8 cellular contexts compared by ENCODE assay signal in genomic region chr2:241317391-241317790, GRCh38. TPM values are rescaled to one million over a fixed set of nuclear protein-coding genes. Genes with fewer than 3 reads are reported as not detected.
DNase-seq lines count a peak whose midpoint lies in the region; ATAC-seq and TF ChIP-seq lines count a peak whose summit lies in the region.

No MANE protein-coding gene starts in this region.

- H3K27me3 ChIP-seq in ectodermal cell (ENCODE audit: control insufficient read depth, insufficient read depth, low read length, poor library complexity, severe bottlenecking): no peaks in the 10 kb centered on the region
- H3K27me3 ChIP-seq in neutrophil: no peaks in the 10 kb centered on the region
- no peaks in the 10 kb centered on the region for H3K27me3 ChIP-seq in ovary

- H3K27ac ChIP-seq in ectodermal cell (ENCODE audit: insufficient read depth, low read depth, low read length, poor library complexity, severe bottlenecking) (no peak overlapping the region), neutrophil (peak overlapping the region; percentile 97), ovary (no peak overlapping the region)

- H3K9me3 ChIP-seq in ectodermal cell (ENCODE audit: control insufficient read depth, low read length) (no peaks in the 10 kb centered on the region), neutrophil (no peaks in the 10 kb centered on the region), ovary (no peaks in the 10 kb centered on the region)

- H3K36me3 ChIP-seq in ectodermal cell (ENCODE audit: control insufficient read depth, insufficient read depth, low read length) (no peaks in the 10 kb centered on the region), neutrophil (no peaks in the 10 kb centered on the region), ovary (no peaks in the 10 kb centered on the region)

- TF ChIP-seq POLR2A in ovary (IDR thresholded peaks at IDR 0.05): no peak

- DNase-seq in EH (ENCODE audit: low read depth) (peak; percentile 23), NOMO-1 treated with DMSO at 0.1 percent for 48 hours (lab: John Stamatoyannopoulos, UW; ENCODE audit: unreplicated experiment) (peak; percentile 70), ovary (no peak), globus pallidus (ENCODE audit: low spot score) (no peak)

- H3K4me3 ChIP-seq in ectodermal cell (ENCODE audit: insufficient read depth, low read depth, low read length): peak overlapping the region; percentile 90
- peak overlapping the region; percentile 96 to 99 for H3K4me3 ChIP-seq in neutrophil (ENCODE audit: low read depth in 1 of 2, low read length in 1 of 2)
- no peak overlapping the region for H3K4me3 ChIP-seq in ovary

- ATAC-seq in HG03139 (IDR thresholded peaks at IDR 0.05; ENCODE audit: unreplicated experiment): no peak
- ATAC-seq in GM21447 (IDR thresholded peaks at IDR 0.05; ENCODE audit: unreplicated experiment): no peak

- H3K4me1 ChIP-seq in ectodermal cell (ENCODE audit: control insufficient read depth, insufficient read depth, low read length): peaks cover 25% of the 10 kb centered on the region
- H3K4me1 ChIP-seq in neutrophil (ENCODE audit: control insufficient read depth in 1 of 2, insufficient read depth in 1 of 2, low read depth in 1 of 2, low read length in 1 of 2): peaks cover 50 to 62% of the 10 kb centered on the region in 2 experiments
- H3K4me1 ChIP-seq in ovary (ENCODE audit: insufficient read depth): peaks cover 18% of the 10 kb centered on the region

- TF ChIP-seq CTCF in neutrophil (IDR thresholded peaks at IDR 0.05) (no peak), ovary (IDR thresholded peaks at IDR 0.05) (no peak)

- intact Hi-C loops in ovary (cut with DNase I): no loop called here

- TF ChIP-seq EP300 in ovary (IDR thresholded peaks at IDR 0.05): no peak

- WGBS in ectodermal cell, 2 experiments: 75 to 81% methylated on average over 4 of the region's 4 CpGs
- WGBS in ovary, 3 donors: 9 to 19% (median 15%) methylated on average over 4 of the region's 4 CpGs

RNA-seq across cellular contexts. Expression of gene SEPTIN2, which starts 1.7 kb away (rescaled TPM):
- 472 TPM for polyA plus RNA-seq in ectodermal cell (2013, experiment 1 of 4)
- polyA plus RNA-seq in ectodermal cell (2013, experiment 2 of 4): 476 TPM
- 391 TPM for polyA plus RNA-seq in ectodermal cell (2013, experiment 3 of 4)
- polyA plus RNA-seq in ectodermal cell (2013, experiment 4 of 4): 425 TPM
- 100 to 1,000 TPM; 185 to 394 (median 328) TPM for total RNA-seq in ovary
- 100 to 1,000 TPM; 184 to 403 TPM for polyA plus RNA-seq in ovary

RNA-seq across cellular contexts. Expression of gene HDLBP, which starts 1.9 kb away (rescaled TPM):
- 249 TPM for polyA plus RNA-seq in ectodermal cell (2013, experiment 1 of 4)
- polyA plus RNA-seq in ectodermal cell (2013, experiment 2 of 4): 243 TPM
- polyA plus RNA-seq in ectodermal cell (2013, experiment 3 of 4): 227 TPM
- 217 TPM for polyA plus RNA-seq in ectodermal cell (2013, experiment 4 of 4)
- 100 to 1,000 TPM; 158 to 424 (median 359) TPM for total RNA-seq in ovary
- polyA plus RNA-seq in ovary: 100 to 1,000 TPM; 145 to 616 TPM

RNA-seq across cellular contexts. Expression of gene FARP2, which starts 38.7 kb away (rescaled TPM):
- polyA plus RNA-seq in ectodermal cell (2013, experiment 1 of 4): 32.2 TPM
- polyA plus RNA-seq in ectodermal cell (2013, experiment 2 of 4): 34.4 TPM
- polyA plus RNA-seq in ectodermal cell (2013, experiment 3 of 4): 32.5 TPM
- 33.7 TPM for polyA plus RNA-seq in ectodermal cell (2013, experiment 4 of 4)
- 10 to 100 TPM; 25.0 to 62.1 (median 40.7) TPM for total RNA-seq in ovary
- polyA plus RNA-seq in ovary: 10 to 100 TPM; 13.5 to 27.9 TPM

Comparison
In these comparisons a context has a peak if more than half of its experiments do, and no peak if none do; other contexts are left out.
1. DNase-seq: peak in EH (single experiment) and NOMO-1 treated with DMSO at 0.1 percent for 48 hours (single experiment); none in ovary (0 of 5) and globus pallidus (single experiment).